ENCODE assay signal across 20 cellular contexts in genomic region chr3:9184464-9184835, GRCh38.
DNase-seq lines count a peak whose midpoint lies in the region; ATAC-seq and TF ChIP-seq lines count a peak whose summit lies in the region.
"Had no signal": no experiment of that assay in that cellular context is flagged by ENCODE, and none has a peak within 500 bp of the region (broad histone marks: within the 10 kb centered on the region; RNA-seq: fewer than 3 reads in every experiment).

No MANE protein-coding gene starts in this region.

- H3K9ac ChIP-seq in HUES64 (ENCODE audit: low read depth, low read length), result no peak overlapping the region
- H3K9ac ChIP-seq: BLaER1 treated with 17β-estradiol and CSF1 and Interleukin-3, amounts not matched to agents 10 nM and 100 nM; SK-N-SH had no signal

- peak overlapping the region; percentile 76 for H3K27ac ChIP-seq in HUES64 (ENCODE audit: low read depth, low read length)
- H3K27ac ChIP-seq in cingulate gyrus (ENCODE audit: low read depth, low read length), result peak overlapping the region; percentile 33
- no peak overlapping the region for H3K27ac ChIP-seq in gastroesophageal sphincter
- H3K27ac ChIP-seq: BLaER1 treated with 17β-estradiol and CSF1 and Interleukin-3, amounts not matched to agents 10 nM and 100 nM; HL-60 had no signal

- TF ChIP-seq CTCF in mesothelial cell of epicardium (IDR thresholded peaks at IDR 0.05; ENCODE audit: unreplicated experiment) (no peak), progenitor cell of endocrine pancreas (IDR thresholded peaks at IDR 0.05; ENCODE audit: unreplicated experiment) (no peak), gastroesophageal sphincter (IDR thresholded peaks at IDR 0.05) (no peak)

- peaks cover 47% of the 10 kb centered on the region for H3K4me1 Mint-ChIP-seq in mesothelial cell of epicardium
- peaks cover 39% of the 10 kb centered on the region for H3K4me1 Mint-ChIP-seq in progenitor cell of endocrine pancreas (ENCODE audit: low read depth)

- H3K9me3 ChIP-seq in HUES64 (ENCODE audit: insufficient read depth, low read depth, low read length), result no peaks in the 10 kb centered on the region
- no peaks in the 10 kb centered on the region for H3K9me3 ChIP-seq in gastroesophageal sphincter
- H3K9me3 ChIP-seq: BLaER1 treated with 17β-estradiol and CSF1 and Interleukin-3, amounts not matched to agents 10 nM and 100 nM; HAP-1; SK-N-SH had no signal

- H3K4me3 Mint-ChIP-seq in mesothelial cell of epicardium (no peak overlapping the region), progenitor cell of endocrine pancreas (ENCODE audit: low read depth) (no peak overlapping the region)
- H3K4me3 Mint-ChIP-seq: CD8-positive, alpha-beta T cell had no signal

- no peak for TF ChIP-seq EP300 in gastroesophageal sphincter (IDR thresholded peaks at IDR 0.05)

- 89% methylated on average over 4 of the region's 4 CpGs for WGBS in HUES64
- WGBS in gastroesophageal sphincter (ENCODE audit: low coverage in 1 of 2), 2 donors, result 94 to 100% methylated on average over 4 of the region's 4 CpGs

- TF ChIP-seq POLR2A in gastroesophageal sphincter (IDR thresholded peaks at IDR 0.05), result no peak

- H3K27ac Mint-ChIP-seq in mesothelial cell of epicardium (peak overlapping the region; percentile 80), progenitor cell of endocrine pancreas (peak overlapping the region; percentile 15)
- H3K27ac Mint-ChIP-seq: CD8-positive, alpha-beta T cell had no signal

- H3K27me3 Mint-ChIP-seq in mesothelial cell of epicardium (ENCODE audit: low read depth) (no peaks in the 10 kb centered on the region), progenitor cell of endocrine pancreas (no peaks in the 10 kb centered on the region)

- no peaks in the 10 kb centered on the region for H3K9me3 Mint-ChIP-seq in mesothelial cell of epicardium
- H3K9me3 Mint-ChIP-seq in progenitor cell of endocrine pancreas (ENCODE audit: low read depth), result no peaks in the 10 kb centered on the region
- H3K9me3 Mint-ChIP-seq: CD8-positive, alpha-beta T cell had no signal

- H3K36me3 ChIP-seq in HUES64 (ENCODE audit: insufficient read depth, low read length), result no peaks in the 10 kb centered on the region
- no peaks in the 10 kb centered on the region for H3K36me3 ChIP-seq in gastroesophageal sphincter
- H3K36me3 ChIP-seq: BLaER1 treated with 17β-estradiol and CSF1 and Interleukin-3, amounts not matched to agents 10 nM and 100 nM; HAP-1 had no signal

- ATAC-seq in GM21390 (IDR thresholded peaks at IDR 0.05; ENCODE audit: unreplicated experiment) (no peak), gastroesophageal sphincter (no peak)
- ATAC-seq: CD8-positive, alpha-beta T cell had no signal

- H3K36me3 Mint-ChIP-seq in mesothelial cell of epicardium (peaks cover 7% of the 10 kb centered on the region), progenitor cell of endocrine pancreas (ENCODE audit: insufficient read depth) (no peaks in the 10 kb centered on the region)
- H3K36me3 Mint-ChIP-seq: CD8-positive, alpha-beta T cell had no signal

- H3K4me3 ChIP-seq in HUES64 (ENCODE audit: low read length) (no peak overlapping the region), gastroesophageal sphincter (no peak overlapping the region)
- H3K4me3 ChIP-seq: BLaER1 treated with 17β-estradiol and CSF1 and Interleukin-3, amounts not matched to agents 10 nM and 100 nM; HAP-1 had no signal

- no peak for DNase-seq in mesothelial cell of epicardium (ENCODE audit: low spot score in 2 of 2, unreplicated experiment in 2 of 2)
- DNase-seq in progenitor cell of endocrine pancreas (ENCODE audit: low spot score, unreplicated experiment), result no peak
- DNase-seq in OCI-M1 (lab: John Stamatoyannopoulos, UW), result no peak
- DNase-seq in HuH-7.5 (ENCODE audit: low spot score), result no peak
- DNase-seq: Calu3; CD8-positive, alpha-beta T cell; NCI-H1105; NCI-H2081; NCI-H446 treated with DMSO at 0.1 percent for 48 hours; NCI-H748 treated with DMSO at 0.1 percent for 48 hours; NK-92 treated with Interleukin-12 subunit alpha and Interleukin-12 subunit beta, amount 100 ng/mL, for 24 hours; SHP77 treated with DMSO at 0.1 percent for 48 hours; SK-N-SH had no signal

- peaks cover 17% of the 10 kb centered on the region for H3K4me1 ChIP-seq in HUES64 (ENCODE audit: insufficient read depth, low read length)
- H3K4me1 ChIP-seq in gastroesophageal sphincter, result peaks cover 0 to 15% (median 0%) of the 10 kb centered on the region in 3 donors
- H3K4me1 ChIP-seq: HAP-1 had no signal

- no peaks in the 10 kb centered on the region for H3K27me3 ChIP-seq in HUES64 (ENCODE audit: insufficient read depth, low read length)
- no peaks in the 10 kb centered on the region for H3K27me3 ChIP-seq in gastroesophageal sphincter
- H3K27me3 ChIP-seq: BLaER1 treated with 17β-estradiol and CSF1 and Interleukin-3, amounts not matched to agents 10 nM and 100 nM had no signal

Comparison
In these comparisons a context has a peak if more than half of its experiments do, and no peak if none do; other contexts are left out.
1. H3K27ac ChIP-seq: peak in HUES64 (single experiment) and cingulate gyrus (single experiment); none in gastroesophageal sphincter (0 of 4).